ENCODE assay signal across 33 cellular contexts in genomic region chr19:46585539-46585938, GRCh38. TPM values are rescaled to one million over a fixed set of nuclear protein-coding genes. Genes with fewer than 3 reads are reported as not detected.
"Had no signal": no experiment of that assay in that cellular context is flagged by ENCODE, and none has a peak within 500 bp of the region (broad histone marks: within the 10 kb centered on the region; RNA-seq: fewer than 3 reads in every experiment).

No MANE protein-coding gene starts in this region.

- H3K36me3 ChIP-seq: colonic mucosa, esophagus squamous epithelium, gastrocnemius medialis, heart right ventricle, left lung, lower lobe of right lung had no signal

- H3K27me3 ChIP-seq: colonic mucosa, esophagus squamous epithelium, gastrocnemius medialis, heart right ventricle, left lung had no signal

- DNase-seq: colonic mucosa; cortex of kidney; effector CD8-positive, alpha-beta T cell; effector memory CD8-positive, alpha-beta T cell; endodermal cell; erythroblast; esophagus squamous epithelium; foreskin fibroblast; foreskin melanocyte; gastrocnemius medialis; glutamatergic neuron; head of caudate nucleus; heart right ventricle; hippocampal formation; left cardiac atrium; left lung; left ventricle myocardium superior; lower lobe of right lung; mesenchymal stem cell; mucosa of descending colon; naive B cell had no signal

- H3K9me3 ChIP-seq: colonic mucosa, esophagus squamous epithelium, gastrocnemius medialis, left lung, lower lobe of right lung, mucosa of descending colon had no signal

- FAIRE-seq: endometrium, islet of Langerhans, keratinocyte had no signal

- H3K4me3 ChIP-seq: colonic mucosa, esophagus squamous epithelium, gastrocnemius medialis, heart right ventricle, left lung, lower lobe of right lung, mucosa of descending colon had no signal

- ATAC-seq: effector memory CD8-positive, alpha-beta T cell; esophagus mucosa; gastrocnemius medialis; heart right ventricle; left cardiac atrium; left lung; left ventricle myocardium superior; lower lobe of right lung; mucosa of descending colon had no signal

- H3K4me1 ChIP-seq: colonic mucosa, esophagus squamous epithelium, gastrocnemius medialis, left lung, lower lobe of right lung had no signal

- H3K27ac ChIP-seq: colonic mucosa, epithelial cell of prostate, esophagus squamous epithelium, gastrocnemius medialis, heart right ventricle, left lung, lower lobe of right lung had no signal

RNA-seq across cellular contexts. Expression of gene PTGIR, which starts 39.4 kb away (rescaled TPM):
- total RNA-seq: dermis microvascular lymphatic vessel endothelial cell, endodermal cell, kidney epithelial cell had no signal
- polyA plus RNA-seq: keratinocyte had no signal

RNA-seq across cellular contexts. Expression of gene GNG8, which starts 50.5 kb away (rescaled TPM):
- total RNA-seq: colonic mucosa, dermis microvascular lymphatic vessel endothelial cell, endodermal cell, esophagus mucosa, esophagus squamous epithelium, gastrocnemius medialis, glomerular endothelial cell, kidney epithelial cell, left lung, left ventricle myocardium superior, lower leg skin, lower lobe of right lung, lung microvascular endothelial cell, mesenteric fat pad, myocyte had no signal
- polyA plus RNA-seq: heart right ventricle, keratinocyte had no signal
